Comparison of ENCODE assay signal across 1 cellular context in genomic region chr10:43105793-43106158, GRCh38.
TF ChIP-seq lines count a peak whose summit lies in the region.

No MANE protein-coding gene starts in this region.

TF ChIP-seq in HCT116, 20 proteins besides CTCF, POLR2A, EP300 and RAD21 (continued from another document):
- TF ChIP-seq ZBTB33 (IDR thresholded peaks at IDR 0.05; ENCODE audit: extremely low read depth, insufficient replicate concordance, low read length) (no peak), ZFX (IDR thresholded peaks at IDR 0.05) (no peak), TCF7L2 (IDR thresholded peaks at IDR 0.05; ENCODE audit: borderline replicate concordance, extremely low read depth, insufficient read depth, insufficient read length) (no peak), EZH2phosphoT487 (IDR thresholded peaks at IDR 0.05; ENCODE audit: borderline replicate concordance) (no peak), ZNF274 (IDR thresholded peaks at IDR 0.05; ENCODE audit: low read depth, low read length) (no peak), POLR2AphosphoS5 (IDR thresholded peaks at IDR 0.05; ENCODE audit: low read depth, low read length) (no peak), CEBPB (IDR thresholded peaks at IDR 0.05; ENCODE audit: low read depth) (no peak)
